19 cellular contexts compared by ENCODE assay signal in genomic region chr1:89051944-89052312, GRCh38. TPM values are rescaled to one million over a fixed set of nuclear protein-coding genes. Genes with fewer than 3 reads are reported as not detected.
DNase-seq lines count a peak whose midpoint lies in the region; ATAC-seq and TF ChIP-seq lines count a peak whose summit lies in the region.
"Had no signal": no experiment of that assay in that cellular context is flagged by ENCODE, and none has a peak within 500 bp of the region (broad histone marks: within the 10 kb centered on the region; RNA-seq: fewer than 3 reads in every experiment).

No MANE protein-coding gene starts in this region.

- intact Hi-C loops in mucosa of descending colon (cut with DNase I, micrococcal nuclease): no loop called here
- intact Hi-C loops in transverse colon (cut with DNase I; ENCODE audit: low total_unique reads): no loop called here
- intact Hi-C loops in dorsolateral prefrontal cortex (cut with DNase I): no loop called here

- no peaks in the 10 kb centered on the region for H4K20me1 ChIP-seq in hepatocyte (ENCODE audit: insufficient read depth, poor library complexity, severe bottlenecking)
- H4K20me1 ChIP-seq: BLaER1 had no signal

- peak; percentile 72 for ATAC-seq in mucosa of descending colon
- ATAC-seq: GM12878 had no signal

- no peak overlapping the region for H3K4me2 ChIP-seq in hepatocyte
- H3K4me2 ChIP-seq: BLaER1 had no signal

- H3K4me3 ChIP-seq in hepatocyte: no peak overlapping the region
- H3K4me3 ChIP-seq in mucosa of descending colon: no peak overlapping the region
- H3K4me3 ChIP-seq in transverse colon: no peak overlapping the region
- no peak overlapping the region for H3K4me3 ChIP-seq in dorsolateral prefrontal cortex
- H3K4me3 ChIP-seq: BLaER1, GM12878 had no signal

- H3K79me2 ChIP-seq in hepatocyte: no peaks in the 10 kb centered on the region

- no peak for TF ChIP-seq POLR2A in transverse colon (IDR thresholded peaks at IDR 0.05)

- H3K36me3 ChIP-seq in hepatocyte (replicated peaks; ENCODE audit: insufficient read depth, low read depth) (no peaks in the 10 kb centered on the region), mucosa of descending colon (ENCODE audit: low read depth) (no peaks in the 10 kb centered on the region), transverse colon (peaks cover 0 to 11% (median 5%) of the 10 kb centered on the region in 4 donors)
- H3K36me3 ChIP-seq: BE2C had no signal

- WGBS in hepatocyte (ENCODE audit: low lambda C conversion rate, missing lambda C conversion rate): 69% methylated on average over 1 of the region's 1 CpG
- 56 to 62% methylated on average over 1 of the region's 1 CpG for WGBS in transverse colon (ENCODE audit: low coverage in 1 of 2), 2 donors

- peak; percentile 29 for DNase-seq in NCI-H69 (lab: John Stamatoyannopoulos, UW)
- no peak for DNase-seq in hepatocyte (ENCODE audit: low spot score)
- DNase-seq in mucosa of descending colon: no peak
- no peak for DNase-seq in transverse colon
- DNase-seq in D341Med (ENCODE audit: low spot score): no peak
- no peak for DNase-seq in ecto neural progenitor cell (ENCODE audit: low spot score)
- no peak for DNase-seq in caudate nucleus (lab: John Stamatoyannopoulos, UW)
- DNase-seq in dorsolateral prefrontal cortex: no peak
- DNase-seq: 8988T; ACHN; BE2C; C1 segment of cervical spinal cord; CD4-positive, alpha-beta memory T cell; CD4-positive, CD25-positive, alpha-beta regulatory T cell; CD8-positive, alpha-beta memory T cell; COR-L47; DMS79 treated with DMSO at 0.1 percent for 48 hours had no signal

- H3K9me2 ChIP-seq in hepatocyte (replicated peaks; ENCODE audit: insufficient read depth): no peaks in the 10 kb centered on the region

- TF ChIP-seq CTCF in hepatocyte (IDR thresholded peaks at IDR 0.05; ENCODE audit: poor library complexity) (no peak), mucosa of descending colon (IDR thresholded peaks at IDR 0.05) (no peak), transverse colon (IDR thresholded peaks at IDR 0.05) (no peak), dorsolateral prefrontal cortex (IDR thresholded peaks at IDR 0.05 in 54 of 56, conservative IDR thresholded peaks at IDR 0.05 in 2 of 56; ENCODE audit: low read depth in 1 of 56, partially characterized antibody in 56 of 56) (no peak)

- no peaks in the 10 kb centered on the region for H3K27me3 ChIP-seq in hepatocyte
- no peaks in the 10 kb centered on the region for H3K27me3 ChIP-seq in transverse colon
- H3K27me3 ChIP-seq in dorsolateral prefrontal cortex: no peaks in the 10 kb centered on the region
- H3K27me3 ChIP-seq: BE2C, BLaER1 had no signal

- H3K27ac ChIP-seq in hepatocyte (peak overlapping the region; percentile 0), transverse colon (peak overlapping the region in 3 of 4 donors; percentile 20 to 40 (median 25)), caudate nucleus (ENCODE audit: low read depth, low read length) (no peak overlapping the region), dorsolateral prefrontal cortex (no peak overlapping the region)
- H3K27ac ChIP-seq: BLaER1 had no signal

- no peak overlapping the region for H2AFZ ChIP-seq in hepatocyte

- H3K4me1 ChIP-seq in hepatocyte (ENCODE audit: insufficient read depth): no peaks in the 10 kb centered on the region
- H3K4me1 ChIP-seq in mucosa of descending colon (ENCODE audit: low read depth): peaks cover 1% of the 10 kb centered on the region
- H3K4me1 ChIP-seq in transverse colon: peaks cover 0 to 12% (median 6%) of the 10 kb centered on the region in 4 donors
- H3K4me1 ChIP-seq: BE2C, BLaER1 had no signal

- H3K9me3 ChIP-seq in hepatocyte (ENCODE audit: low read depth) (no peaks in the 10 kb centered on the region), mucosa of descending colon (no peaks in the 10 kb centered on the region), transverse colon (no peaks in the 10 kb centered on the region)
- H3K9me3 ChIP-seq: BE2C, BLaER1 had no signal

- no peak for TF ChIP-seq EP300 in transverse colon (IDR thresholded peaks at IDR 0.05; ENCODE audit: low read depth)

- in situ Hi-C loops in transverse colon (cut with MboI; ENCODE audit: low pct_ligation_motif_present in 1 of 4, low pct_unique_long_range_greater_than_20kb in 1 of 4, low sequenced_read_pairs in 3 of 4): no loop called here

RNA-seq across cellular contexts. Expression of gene GBP1, which starts 13.1 kb away (rescaled TPM):
- 18.9 and 20.3 TPM in 2 replicates for total RNA-seq in hepatocyte
- polyA plus RNA-seq in hepatocyte: 12.0 and 19.3 TPM in 2 replicates
- total RNA-seq in mucosa of descending colon: 10 to 100 TPM; 12.9 to 39.0 (median 25.5) TPM
- 10 to 100 TPM in 3 of 4 donors, 1 to 10 TPM in 1; 3.0 to 50.2 (median 23.2) TPM for total RNA-seq in transverse colon
- total RNA-seq in dorsolateral prefrontal cortex: 10 to 100 TPM in 27 of 120 experiments, 1 to 10 TPM in 93; 1.6 to 64.8 (median 6.3) TPM

RNA-seq across cellular contexts. Expression of gene GBP3, which starts 29.3 kb away (rescaled TPM):
- total RNA-seq in hepatocyte (10.8 and 12.0 TPM in 2 replicates), mucosa of descending colon (100 to 1,000 TPM in 1 of 3 donors, 10 to 100 TPM in 2; 48.4 to 176 (median 60.4) TPM), transverse colon (100 to 1,000 TPM in 1 of 4 donors, 10 to 100 TPM in 2, 1 to 10 TPM in 1; 5.4 to 102 (median 55.2) TPM), dorsolateral prefrontal cortex (10 to 100 TPM in 8 of 120 experiments, 1 to 10 TPM in 108, under 1 TPM in 3, not detected in 1; 0.51 to 26.4 (median 4.8) TPM)
- polyA plus RNA-seq in hepatocyte: 5.4 and 5.5 TPM in 2 replicates

RNA-seq across cellular contexts. Expression of gene KYAT3, which starts 59.5 kb away (rescaled TPM):
- total RNA-seq in hepatocyte: 55.6 and 56.3 TPM in 2 replicates
- 45.5 and 45.9 TPM in 2 replicates for polyA plus RNA-seq in hepatocyte
- 10 to 100 TPM; 15.3 to 34.3 (median 23.8) TPM for total RNA-seq in mucosa of descending colon
- 10 to 100 TPM in 3 of 4 donors, 1 to 10 TPM in 1; 7.8 to 23.3 (median 20.5) TPM for total RNA-seq in transverse colon
- 10 to 100 TPM in 109 of 120 experiments, 1 to 10 TPM in 11; 6.5 to 36.6 (median 19.3) TPM for total RNA-seq in dorsolateral prefrontal cortex

RNA-seq across cellular contexts. Expression of gene RBMXL1, which starts 59.5 kb away (rescaled TPM):
- total RNA-seq in hepatocyte (17.4 and 18.7 TPM in 2 replicates), mucosa of descending colon (10 to 100 TPM; 11.8 to 14.0 (median 11.9) TPM), transverse colon (10 to 100 TPM in 2 of 4 donors, 1 to 10 TPM in 2; 7.2 to 14.9 (median 10.0) TPM), dorsolateral prefrontal cortex (10 to 100 TPM; 15.8 to 39.3 (median 23.6) TPM)
- 9.2 and 10.7 TPM in 2 replicates for polyA plus RNA-seq in hepatocyte

Comparison
In these comparisons a context has a peak if more than half of its experiments do, and no peak if none do; other contexts are left out.
1. H3K27ac ChIP-seq: peak in hepatocyte (single experiment) and transverse colon (3 of 4); none in caudate nucleus (single experiment) and dorsolateral prefrontal cortex (0 of 59).